15 cellular contexts compared by ENCODE assay signal in the genomic region with DNA sequence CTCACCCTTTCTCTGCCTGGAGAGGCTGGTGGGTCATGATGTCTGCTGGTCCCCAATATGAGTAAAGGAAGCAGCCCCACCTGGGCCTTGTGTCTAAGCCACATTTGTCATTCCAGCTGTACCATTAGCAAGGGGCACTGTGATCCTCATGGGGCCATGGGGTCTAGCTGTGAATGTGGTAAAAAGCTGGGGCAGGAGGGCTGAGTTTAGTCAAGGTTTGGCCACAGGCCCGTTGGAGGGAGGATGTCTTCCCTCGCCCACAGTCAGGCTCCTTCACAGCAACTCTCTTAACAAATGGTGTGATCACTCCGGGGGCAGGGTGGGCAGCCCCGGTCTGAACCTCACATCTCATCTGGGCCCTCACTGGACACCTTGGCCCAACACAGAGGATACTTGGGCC.
A peak's percentile ranks its signal among the peaks of the same experiment; 100 is the strongest.
DNase-seq lines count a peak whose midpoint lies in the region; ATAC-seq and TF ChIP-seq lines count a peak whose summit lies in the region.
"Had no signal": no experiment of that assay in that cellular context is flagged by ENCODE, and none has a peak within 500 bp of the region (broad histone marks: within the 10 kb centered on the region; RNA-seq: fewer than 3 reads in every experiment).

No MANE protein-coding gene starts in this region.

- intact Hi-C loops in cardiac septum (cut with DNase I) = no loop called here
- intact Hi-C loops in Right ventricle myocardium inferior (cut with DNase I) = no loop called here
- intact Hi-C loops in right lobe of liver (cut with DNase I) = no loop called here

- H3K9ac ChIP-seq in neural progenitor cell = no peak overlapping the region

- no peaks in the 10 kb centered on the region for H3K36me3 ChIP-seq in neural progenitor cell
- H3K36me3 ChIP-seq in right lobe of liver = no peaks in the 10 kb centered on the region
- H3K36me3 ChIP-seq: BE2C had no signal

- H3K4me1 ChIP-seq in neural progenitor cell = peaks cover 27% of the 10 kb centered on the region
- no peaks in the 10 kb centered on the region for H3K4me1 ChIP-seq in right lobe of liver

- H3K79me2 ChIP-seq in neural progenitor cell (ENCODE audit: low read depth) = no peaks in the 10 kb centered on the region

- DNase-seq in cardiac septum (ENCODE audit: low spot score) (peak; percentile 33), Right ventricle myocardium inferior (ENCODE audit: missing footprints) (no peak), neural progenitor cell (ENCODE audit: low spot score) (no peak), hippocampal formation (lab: John Stamatoyannopoulos, UW) (no peak), right lobe of liver (no peak)
- DNase-seq in stimulated activated CD4-positive, alpha-beta T cell treated with anti-CD3 and anti-CD28 coated beads, Interleukin-15, amount 100 ng/mL, for 24 hours = no peak
- DNase-seq: BE2C, Kasumi-1, NCI-H187 treated with DMSO at 0.1 percent for 48 hours, NCI-H446 treated with DMSO at 0.1 percent for 48 hours, NCI-H748 treated with DMSO at 0.1 percent for 48 hours, PC-9, SHP77 had no signal

- H3K4me1 Mint-ChIP-seq in brain (peaks cover 75% of the 10 kb centered on the region), neural progenitor cell (peaks cover 48% of the 10 kb centered on the region)

- peaks cover 4% of the 10 kb centered on the region for H3K27me3 Mint-ChIP-seq in brain
- H3K27me3 Mint-ChIP-seq in neural progenitor cell (ENCODE audit: insufficient read depth, low read depth) = peaks cover 12% of the 10 kb centered on the region

- H3K4me3 ChIP-seq in neural progenitor cell (no peak overlapping the region), right lobe of liver (no peak overlapping the region)
- H3K4me3 ChIP-seq: PC-9 had no signal

- no peaks in the 10 kb centered on the region for H4K20me1 ChIP-seq in neural progenitor cell (ENCODE audit: low read depth)

- no peak for TF ChIP-seq POLR2A in right lobe of liver (IDR thresholded peaks at IDR 0.05)

- H3K27me3 ChIP-seq in neural progenitor cell = no peaks in the 10 kb centered on the region
- no peaks in the 10 kb centered on the region for H3K27me3 ChIP-seq in right lobe of liver
- H3K27me3 ChIP-seq: BE2C had no signal

- H3K9me3 ChIP-seq in neural progenitor cell (ENCODE audit: low read depth) (no peaks in the 10 kb centered on the region), right lobe of liver (no peaks in the 10 kb centered on the region)
- H3K9me3 ChIP-seq: BE2C had no signal

- no peak overlapping the region for H3K4me2 ChIP-seq in neural progenitor cell
- H3K4me2 ChIP-seq: PC-9 had no signal

- H3K4me3 Mint-ChIP-seq in brain (no peak overlapping the region), neural progenitor cell (no peak overlapping the region)

- no peaks in the 10 kb centered on the region for H3F3A ChIP-seq in neural progenitor cell (ENCODE audit: low read depth)

- H3K27ac ChIP-seq in neural progenitor cell = no peak overlapping the region
- no peak overlapping the region for H3K27ac ChIP-seq in right lobe of liver
- H3K27ac ChIP-seq: PC-9 had no signal

- H3K27ac Mint-ChIP-seq in brain (peak overlapping the region in 3 of 5 experiments; percentile 79 to 95 (median 89)), neural progenitor cell (no peak overlapping the region)

- TF ChIP-seq CTCF in brain (conservative IDR thresholded peaks at IDR 0.05) (no peak), neural progenitor cell (IDR thresholded peaks at IDR 0.05) (no peak), right lobe of liver (IDR thresholded peaks at IDR 0.05) (no peak)

- H2AFZ ChIP-seq in neural progenitor cell (replicated peaks) = peak overlapping the region; percentile 92
- H2AFZ ChIP-seq: PC-9 had no signal

- H3K9me3 Mint-ChIP-seq in brain (peaks cover 0 to 4% (median 0%) of the 10 kb centered on the region in 5 experiments), neural progenitor cell (no peaks in the 10 kb centered on the region)
- H3K9me3 Mint-ChIP-seq: CD8-positive, alpha-beta memory T cell had no signal

- ATAC-seq in Right ventricle myocardium inferior (no peak), right lobe of liver (no peak)

- H3K36me3 Mint-ChIP-seq in brain = no peaks in the 10 kb centered on the region
- no peaks in the 10 kb centered on the region for H3K36me3 Mint-ChIP-seq in neural progenitor cell
- H3K36me3 Mint-ChIP-seq: CD8-positive, alpha-beta memory T cell had no signal

- 20% methylated on average over 1 of the region's 4 CpGs for WGBS in right lobe of liver (ENCODE audit: insufficient coverage, low coverage, low lambda C conversion rate, missing lambda C conversion rate)
